In genomic region chr10:61986357-61986756, GRCh38 we compare ENCODE assay signal across 13 cellular contexts.
A peak's percentile ranks its signal among the peaks of the same experiment; 100 is the strongest.
DNase-seq lines count a peak whose midpoint lies in the region; ATAC-seq lines count a peak whose summit lies in the region.
"Had no signal": no experiment of that assay in that cellular context is flagged by ENCODE, and none has a peak within 500 bp of the region (broad histone marks: within the 10 kb centered on the region; RNA-seq: fewer than 3 reads in every experiment).

No MANE protein-coding gene starts in this region.

- POLR2A ChIA-PET in CD4-positive, alpha-beta memory T cell (lab: Charles Lee; ENCODE audit: partially characterized antibody): interaction anchor here (0.8 to 1.9 kb wide), 4 partner anchors 35 to 87 kb away, joined by 3 to 8 read pairs (median 4); partner anchors contain the start of gene ARID5B
- POLR2A ChIA-PET in activated naive CD8-positive, alpha-beta T cell treated with anti-CD3 and anti-CD28 coated beads, Interleukin-2, amount 10 ng/mL, durations not matched to agents 7 days and 5 days (lab: Charles Lee): interaction anchor here (1.0 kb wide), 1 partner anchor 11 kb away, joined by 4 read pairs; no protein-coding TSS in a partner anchor

- H3K36me3 Mint-ChIP-seq in CD4-positive, alpha-beta memory T cell: peaks cover 17 to 25% of the 10 kb centered on the region in 2 donors
- peaks cover 29% of the 10 kb centered on the region for H3K36me3 Mint-ChIP-seq in activated naive CD8-positive, alpha-beta T cell treated with anti-CD3 and anti-CD28 coated beads, Interleukin-2, amount 10 ng/mL, durations not matched to agents 7 days and 5 days
- peaks cover 9% of the 10 kb centered on the region for H3K36me3 Mint-ChIP-seq in natural killer cell treated with Interleukin-12 subunit alpha and Interleukin-12 subunit beta and Interleukin-15 and Interleukin-18, amount 100 ng/mL, for 72 hours

- CTCF ChIA-PET in CD4-positive, alpha-beta memory T cell (lab: Charles Lee; ENCODE audit: partially characterized antibody): interaction anchor here (3.0 kb wide), 1 partner anchor 84 kb away, joined by 15 read pairs; the partner anchor contains the start of gene ARID5B

- no peak overlapping the region for H3K4me3 ChIP-seq in CD4-positive, alpha-beta memory T cell (ENCODE audit: low read length in 2 of 2)
- peak overlapping the region; percentile 24; the same call in 1 of the 2 replicates for H3K4me3 ChIP-seq in HUES64 (ENCODE audit: low read length)
- H3K4me3 ChIP-seq: esophagus squamous epithelium, HAP-1 had no signal

- intact Hi-C loops in CD4-positive, alpha-beta memory T cell (cut with micrococcal nuclease): loop anchor here (5.0 kb wide), 1 partner anchor 36 kb away; no protein-coding TSS in a partner anchor

- H3K9ac ChIP-seq in HUES64 (ENCODE audit: low read depth, low read length): 0 out of 2 replicates have a peak overlapping the region, but pooled peaks have one; percentile 7

- no peaks in the 10 kb centered on the region for H3K9me3 ChIP-seq in CD4-positive, alpha-beta memory T cell (ENCODE audit: control insufficient read depth in 1 of 2, low read length in 2 of 2)
- no peaks in the 10 kb centered on the region for H3K9me3 ChIP-seq in HUES64 (ENCODE audit: insufficient read depth, low read depth, low read length)
- H3K9me3 ChIP-seq: esophagus squamous epithelium, HAP-1 had no signal

- no peaks in the 10 kb centered on the region for H3K27me3 Mint-ChIP-seq in CD4-positive, alpha-beta memory T cell
- H3K27me3 Mint-ChIP-seq in activated naive CD8-positive, alpha-beta T cell treated with anti-CD3 and anti-CD28 coated beads, Interleukin-2, amount 10 ng/mL, durations not matched to agents 7 days and 5 days: no peaks in the 10 kb centered on the region
- no peaks in the 10 kb centered on the region for H3K27me3 Mint-ChIP-seq in natural killer cell treated with Interleukin-12 subunit alpha and Interleukin-12 subunit beta and Interleukin-15 and Interleukin-18, amount 100 ng/mL, for 72 hours

- peaks cover 48 to 77% (median 62%) of the 10 kb centered on the region in 4 donors for H3K4me1 Mint-ChIP-seq in CD4-positive, alpha-beta memory T cell
- H3K4me1 Mint-ChIP-seq in activated naive CD8-positive, alpha-beta T cell treated with anti-CD3 and anti-CD28 coated beads, Interleukin-2, amount 10 ng/mL, durations not matched to agents 7 days and 5 days: peaks cover 33% of the 10 kb centered on the region
- H3K4me1 Mint-ChIP-seq in natural killer cell treated with Interleukin-12 subunit alpha and Interleukin-12 subunit beta and Interleukin-15 and Interleukin-18, amount 100 ng/mL, for 72 hours (ENCODE audit: low read depth in 2 of 2): peaks cover 62 to 64% of the 10 kb centered on the region in 2 donors

- H3K27ac Mint-ChIP-seq in CD4-positive, alpha-beta memory T cell: peak overlapping the region; percentile 86 to 95 (median 92)
- H3K27ac Mint-ChIP-seq in activated naive CD8-positive, alpha-beta T cell treated with anti-CD3 and anti-CD28 coated beads, Interleukin-2, amount 10 ng/mL, durations not matched to agents 7 days and 5 days: peak overlapping the region; percentile 76
- H3K27ac Mint-ChIP-seq in natural killer cell treated with Interleukin-12 subunit alpha and Interleukin-12 subunit beta and Interleukin-15 and Interleukin-18, amount 100 ng/mL, for 72 hours: peak overlapping the region; percentile 96 to 100

- peaks cover 55% of the 10 kb centered on the region for H3K4me1 ChIP-seq in CD4-positive, alpha-beta memory T cell (ENCODE audit: insufficient read depth, low read length)
- H3K4me1 ChIP-seq in HUES64 (ENCODE audit: insufficient read depth, low read length): peaks cover 35% of the 10 kb centered on the region

- no peak for ATAC-seq in activated naive CD8-positive, alpha-beta T cell treated with anti-CD3 and anti-CD28 coated beads, Interleukin-2, amount 10 ng/mL, durations not matched to agents 7 days and 5 days (ENCODE audit: low read depth)
- ATAC-seq in natural killer cell treated with Interleukin-12 subunit alpha and Interleukin-12 subunit beta and Interleukin-15 and Interleukin-18, amount 100 ng/mL, for 72 hours: no peak
- ATAC-seq in HG02610 (IDR thresholded peaks at IDR 0.05; ENCODE audit: unreplicated experiment) (no peak), HG03457 (IDR thresholded peaks at IDR 0.05; ENCODE audit: unreplicated experiment) (no peak)

- H3K9me3 Mint-ChIP-seq in CD4-positive, alpha-beta memory T cell: peaks cover 0 to 2% (median 0%) of the 10 kb centered on the region in 8 donors
- H3K9me3 Mint-ChIP-seq in activated naive CD8-positive, alpha-beta T cell treated with anti-CD3 and anti-CD28 coated beads, Interleukin-2, amount 10 ng/mL, durations not matched to agents 7 days and 5 days: peaks cover 2% of the 10 kb centered on the region
- H3K9me3 Mint-ChIP-seq in natural killer cell treated with Interleukin-12 subunit alpha and Interleukin-12 subunit beta and Interleukin-15 and Interleukin-18, amount 100 ng/mL, for 72 hours: peaks cover 10% of the 10 kb centered on the region

- no peak overlapping the region for H3K27ac ChIP-seq in CD4-positive, alpha-beta memory T cell (ENCODE audit: low read depth, low read length)
- H3K27ac ChIP-seq in HUES64 (ENCODE audit: low read depth, low read length): peak overlapping the region; percentile 71; the same call in 1 of the 2 replicates

- H3K27me3 ChIP-seq in CD4-positive, alpha-beta memory T cell (ENCODE audit: insufficient read depth, low read length): no peaks in the 10 kb centered on the region
- no peaks in the 10 kb centered on the region for H3K27me3 ChIP-seq in HUES64 (ENCODE audit: insufficient read depth, low read length)
- H3K27me3 ChIP-seq: esophagus squamous epithelium had no signal

- 14% methylated on average over 3 of the region's 3 CpGs for WGBS in HUES64

- no peaks in the 10 kb centered on the region for H3K36me3 ChIP-seq in CD4-positive, alpha-beta memory T cell (ENCODE audit: insufficient read depth, low read length)
- no peaks in the 10 kb centered on the region for H3K36me3 ChIP-seq in HUES64 (ENCODE audit: insufficient read depth, low read length)
- H3K36me3 ChIP-seq: esophagus squamous epithelium, HAP-1 had no signal

- peak overlapping the region in 3 of 8 donors; percentile 43 to 75 (median 49) for H3K4me3 Mint-ChIP-seq in CD4-positive, alpha-beta memory T cell
- H3K4me3 Mint-ChIP-seq in activated naive CD8-positive, alpha-beta T cell treated with anti-CD3 and anti-CD28 coated beads, Interleukin-2, amount 10 ng/mL, durations not matched to agents 7 days and 5 days: no peak overlapping the region
- H3K4me3 Mint-ChIP-seq in natural killer cell treated with Interleukin-12 subunit alpha and Interleukin-12 subunit beta and Interleukin-15 and Interleukin-18, amount 100 ng/mL, for 72 hours: peak overlapping the region; percentile 77

- DNase-seq in CD4-positive, alpha-beta memory T cell: no peak
- no peak for DNase-seq in activated naive CD8-positive, alpha-beta T cell treated with anti-CD3 and anti-CD28 coated beads, Interleukin-2, amount 10 ng/mL, durations not matched to agents 7 days and 5 days
- no peak for DNase-seq in natural killer cell treated with Interleukin-12 subunit alpha and Interleukin-12 subunit beta and Interleukin-15 and Interleukin-18, amount 100 ng/mL, for 72 hours (ENCODE audit: low spot score)
- DNase-seq in nucleus accumbens (lab: John Stamatoyannopoulos, UW) (no peak), 8988T (no peak)
- DNase-seq: activated CD4-positive, alpha-beta T cell treated with anti-CD3 and anti-CD28 coated beads, Interleukin-2, amount 50 U/mL, for 1 hour; C1 segment of cervical spinal cord; esophagus squamous epithelium; GDM1 had no signal
